In genomic region chr7:2497065-2497464, GRCh38 we compare ENCODE assay signal across 35 cellular contexts. TPM values are rescaled to one million over a fixed set of nuclear protein-coding genes. Genes with fewer than 3 reads are reported as not detected.
"Had no signal": no experiment of that assay in that cellular context is flagged by ENCODE, and none has a peak within 500 bp of the region (broad histone marks: within the 10 kb centered on the region; RNA-seq: fewer than 3 reads in every experiment).

No MANE protein-coding gene starts in this region.

- H3K27me3 Mint-ChIP-seq: activated T-helper 17 cell treated with anti-CD3 and anti-CD28 coated beads, Interleukin-2, amount 50 U/mL, for 72 hours; stimulated activated naive CD8-positive, alpha-beta T cell treated with anti-CD3 and anti-CD28 coated beads, Interleukin-15, Interleukin-2, amounts not matched to agents 100 ng/mL and 50 ng/mL, for 24 hours had no signal

- H3K4me1 Mint-ChIP-seq: activated CD4-positive, alpha-beta memory T cell treated with anti-CD3 and anti-CD28 coated beads, Interleukin-2, amount 10 ng/mL, durations not matched to agents 7 days and 5 days; activated CD4-positive, alpha-beta T cell treated with anti-CD3 and anti-CD28 coated beads, Interleukin-2, amount 10 ng/mL, durations not matched to agents 24 days and 14 days had no signal

- H3K4me3 Mint-ChIP-seq: activated CD4-positive, alpha-beta memory T cell treated with anti-CD3 and anti-CD28 coated beads, Interleukin-2, amount 10 ng/mL, durations not matched to agents 7 days and 5 days; activated CD4-positive, alpha-beta T cell treated with anti-CD3 and anti-CD28 coated beads, Interleukin-2, amount 10 ng/mL, durations not matched to agents 24 days and 14 days; activated T-cell treated with anti-CD3 and anti-CD28 coated beads, Interleukin-2, amount 50 U/mL, for 24 hours; activated T-helper 17 cell treated with anti-CD3 and anti-CD28 coated beads, Interleukin-2, amount 50 U/mL, for 72 hours; dendritic cell treated with granulocyte-macrophage colony-stimulating factor and Interleukin-4, amounts not matched to agents 40 ng/mL and 50 ng/mL, for 4 days; natural killer cell treated with Interleukin-12 subunit alpha and Interleukin-12 subunit beta and Interleukin-15 and Interleukin-18, amount 100 ng/mL, for 72 hours; stimulated activated effector memory CD8-positive, alpha-beta T cell treated with anti-CD3 and anti-CD28 coated beads, Interleukin-12 subunit alpha, Interleukin-12 subunit beta, amount 100 ng/mL, for 72 hours; stimulated activated naive CD8-positive, alpha-beta T cell treated with anti-CD3 and anti-CD28 coated beads, Interleukin-15, Interleukin-2, amounts not matched to agents 100 ng/mL and 50 ng/mL, for 24 hours; T-helper 1 cell treated with Interleukin-12 subunit alpha and Interleukin-12 subunit beta and Interleukin-4 antibody, amounts not matched to agents 30 μg/mL and 1 μg/mL, for 36 hours had no signal

- DNase-seq: activated CD4-positive, alpha-beta memory T cell treated with anti-CD3 and anti-CD28 coated beads, Interleukin-2, amount 10 ng/mL, durations not matched to agents 7 days and 5 days; activated CD4-positive, alpha-beta T cell treated with anti-CD3 and anti-CD28 coated beads, Interleukin-2, amount 10 ng/mL, durations not matched to agents 24 days and 14 days; activated CD8-positive, alpha-beta memory T cell treated with anti-CD3 and anti-CD28 coated beads, Interleukin-2, amount 50 U/mL, for 48 hours; activated gamma-delta T cell treated with Interleukin-2 at 50 U/mL for 16 hours; activated naive CD4-positive, alpha-beta T cell treated with anti-CD3 and anti-CD28 coated beads, Interleukin-2, amount 50 U/mL, for 16 hours; activated T-cell treated with anti-CD3 and anti-CD28 coated beads, Interleukin-2, amount 50 U/mL, for 24 hours; amniotic stem cell; central memory CD4-positive, alpha-beta T cell; effector CD4-positive, alpha-beta T cell; esophagus squamous epithelium; gastrocnemius medialis; islet precursor cell; left ventricle myocardium inferior; mesendoderm; mucosa of descending colon; occipital lobe; psoas muscle; sigmoid colon; small intestine; stimulated activated CD4-positive, alpha-beta T cell treated with anti-CD3 and anti-CD28 coated beads, Interleukin-4, amount 100 ng/mL, for 24 hours; T-helper 9 cell had no signal

- H3K36me3 Mint-ChIP-seq: natural killer cell treated with Interleukin-12 subunit alpha and Interleukin-12 subunit beta and Interleukin-15 and Interleukin-18, amount 100 ng/mL, for 72 hours; stimulated activated effector memory CD8-positive, alpha-beta T cell treated with anti-CD3 and anti-CD28 coated beads, Interleukin-12 subunit alpha, Interleukin-12 subunit beta, amount 100 ng/mL, for 72 hours had no signal

- ATAC-seq: activated CD4-positive, CD25-positive, alpha-beta regulatory T cell treated with anti-CD3 and anti-CD28 coated beads, Interleukin-2, amount 50 U/mL, for 24 hours; activated T-helper 17 cell treated with anti-CD3 and anti-CD28 coated beads, Interleukin-2, amount 50 U/mL, for 72 hours; gastrocnemius medialis; mucosa of descending colon; natural killer cell treated with Interleukin-12 subunit alpha and Interleukin-12 subunit beta and Interleukin-15 and Interleukin-18, amount 100 ng/mL, for 72 hours; psoas muscle; stimulated activated effector memory CD8-positive, alpha-beta T cell treated with anti-CD3 and anti-CD28 coated beads, Interleukin-12 subunit alpha, Interleukin-12 subunit beta, amount 100 ng/mL, for 72 hours had no signal

- H3K27ac Mint-ChIP-seq: activated CD4-positive, alpha-beta memory T cell treated with anti-CD3 and anti-CD28 coated beads, Interleukin-2, amount 10 ng/mL, durations not matched to agents 7 days and 5 days; activated CD4-positive, alpha-beta T cell treated with anti-CD3 and anti-CD28 coated beads, Interleukin-2, amount 10 ng/mL, durations not matched to agents 24 days and 14 days; activated T-cell treated with anti-CD3 and anti-CD28 coated beads, Interleukin-2, amount 50 U/mL, for 24 hours; activated T-helper 17 cell treated with anti-CD3 and anti-CD28 coated beads, Interleukin-2, amount 50 U/mL, for 72 hours; dendritic cell treated with granulocyte-macrophage colony-stimulating factor and Interleukin-4, amounts not matched to agents 40 ng/mL and 50 ng/mL, for 4 days; natural killer cell treated with Interleukin-12 subunit alpha and Interleukin-12 subunit beta and Interleukin-15 and Interleukin-18, amount 100 ng/mL, for 72 hours; stimulated activated effector memory CD8-positive, alpha-beta T cell treated with anti-CD3 and anti-CD28 coated beads, Interleukin-12 subunit alpha, Interleukin-12 subunit beta, amount 100 ng/mL, for 72 hours; stimulated activated naive CD8-positive, alpha-beta T cell treated with anti-CD3 and anti-CD28 coated beads, Interleukin-15, Interleukin-2, amounts not matched to agents 100 ng/mL and 50 ng/mL, for 24 hours; T-helper 1 cell treated with Interleukin-12 subunit alpha and Interleukin-12 subunit beta and Interleukin-4 antibody, amounts not matched to agents 30 μg/mL and 1 μg/mL, for 36 hours had no signal

- H3K9me3 Mint-ChIP-seq: activated CD4-positive, alpha-beta memory T cell treated with anti-CD3 and anti-CD28 coated beads, Interleukin-2, amount 10 ng/mL, durations not matched to agents 7 days and 5 days; activated T-cell treated with anti-CD3 and anti-CD28 coated beads, Interleukin-2, amount 50 U/mL, for 24 hours; activated T-helper 17 cell treated with anti-CD3 and anti-CD28 coated beads, Interleukin-2, amount 50 U/mL, for 72 hours; natural killer cell treated with Interleukin-12 subunit alpha and Interleukin-12 subunit beta and Interleukin-15 and Interleukin-18, amount 100 ng/mL, for 72 hours; T-helper 1 cell treated with Interleukin-12 subunit alpha and Interleukin-12 subunit beta and Interleukin-4 antibody, amounts not matched to agents 30 μg/mL and 1 μg/mL, for 36 hours had no signal

RNA-seq across cellular contexts. Expression of gene GRIFIN, which starts 20.9 kb away (rescaled TPM):
- total RNA-seq: activated CD4-positive, alpha-beta memory T cell treated with anti-CD3 and anti-CD28 coated beads, Interleukin-2, amount 10 ng/mL, durations not matched to agents 7 days and 5 days; activated CD4-positive, alpha-beta T cell treated with anti-CD3 and anti-CD28 coated beads, Interleukin-2, amount 10 ng/mL, durations not matched to agents 24 days and 14 days; activated T-helper 17 cell treated with anti-CD3 and anti-CD28 coated beads, Interleukin-2, amount 50 U/mL, for 72 hours; astrocyte; esophagus squamous epithelium; gastrocnemius medialis; hepatocyte; left ventricle myocardium inferior; lung; mucosa of descending colon; myocyte; natural killer cell treated with Interleukin-12 subunit alpha and Interleukin-12 subunit beta and Interleukin-15 and Interleukin-18, amount 100 ng/mL, for 72 hours; occipital lobe; psoas muscle; sigmoid colon; subcutaneous adipose tissue; upper lobe of left lung had no signal
- polyA plus RNA-seq: hepatocyte, lung, psoas muscle, sigmoid colon, small intestine, thymus had no signal
